1 cellular context compared by ENCODE assay signal in genomic region chr18:49491857-49492693, GRCh38.
TF ChIP-seq lines count a peak whose summit lies in the region.

RPL17 (minus strand) TSS chr18:49492465.

TF ChIP-seq in HepG2, 621 proteins besides CTCF, POLR2A, EP300 and RAD21 (continued from another document and continues in another):
- TF ChIP-seq, protein P1, sequence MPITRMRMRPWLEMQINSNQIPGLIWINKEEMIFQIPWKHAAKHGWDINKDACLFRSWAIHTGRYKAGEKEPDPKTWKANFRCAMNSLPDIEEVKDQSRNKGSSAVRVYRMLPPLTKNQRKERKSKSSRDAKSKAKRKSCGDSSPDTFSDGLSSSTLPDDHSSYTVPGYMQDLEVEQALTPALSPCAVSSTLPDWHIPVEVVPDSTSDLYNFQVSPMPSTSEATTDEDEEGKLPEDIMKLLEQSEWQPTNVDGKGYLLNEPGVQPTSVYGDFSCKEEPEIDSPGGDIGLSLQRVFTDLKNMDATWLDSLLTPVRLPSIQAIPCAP (CRISPR knock-in tag; IDR thresholded peaks at IDR 0.05; ENCODE audit: low read depth), result no peak
- TF ChIP-seq SOX5 (CRISPR knock-in tag; IDR thresholded peaks at IDR 0.05; ENCODE audit: borderline replicate concordance), result peak; percentile 21; the same call in 1 of the 2 replicates
- peak; percentile 72; the same call in 1 of the 2 replicates for TF ChIP-seq HOXA3 (CRISPR knock-in tag; IDR thresholded peaks at IDR 0.05)
- no peak for TF ChIP-seq ZBTB42 (CRISPR knock-in tag; IDR thresholded peaks at IDR 0.05)
- TF ChIP-seq, protein P2, sequence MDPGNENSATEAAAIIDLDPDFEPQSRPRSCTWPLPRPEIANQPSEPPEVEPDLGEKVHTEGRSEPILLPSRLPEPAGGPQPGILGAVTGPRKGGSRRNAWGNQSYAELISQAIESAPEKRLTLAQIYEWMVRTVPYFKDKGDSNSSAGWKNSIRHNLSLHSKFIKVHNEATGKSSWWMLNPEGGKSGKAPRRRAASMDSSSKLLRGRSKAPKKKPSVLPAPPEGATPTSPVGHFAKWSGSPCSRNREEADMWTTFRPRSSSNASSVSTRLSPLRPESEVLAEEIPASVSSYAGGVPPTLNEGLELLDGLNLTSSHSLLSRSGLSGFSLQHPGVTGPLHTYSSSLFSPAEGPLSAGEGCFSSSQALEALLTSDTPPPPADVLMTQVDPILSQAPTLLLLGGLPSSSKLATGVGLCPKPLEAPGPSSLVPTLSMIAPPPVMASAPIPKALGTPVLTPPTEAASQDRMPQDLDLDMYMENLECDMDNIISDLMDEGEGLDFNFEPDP (CRISPR knock-in tag; conservative IDR thresholded peaks at IDR 0.05), result no peak
- TF ChIP-seq ZBTB25 (CRISPR knock-in tag; IDR thresholded peaks at IDR 0.05), result peak; percentile 62; the same call in 1 of the 2 replicates
- TF ChIP-seq MAZ (IDR thresholded peaks at IDR 0.05; ENCODE audit: borderline replicate concordance, low read depth, low read length), result no peak
- peak; percentile 71 for TF ChIP-seq MAZ (CRISPR knock-in tag; IDR thresholded peaks at IDR 0.05; ENCODE audit: low read depth)
- no peak for TF ChIP-seq TMF1 (CRISPR knock-in tag; IDR thresholded peaks at IDR 0.05; ENCODE audit: low read depth)
- peak; percentile 76 for TF ChIP-seq ZNF317 (CRISPR knock-in tag; IDR thresholded peaks at IDR 0.05)
- TF ChIP-seq ZFP36L1 (CRISPR knock-in tag; IDR thresholded peaks at IDR 0.05), result no peak; the same call in 1 of the 2 replicates
- no peak for TF ChIP-seq NFYC (CRISPR knock-in tag; IDR thresholded peaks at IDR 0.05)
- TF ChIP-seq KAT8 (CRISPR knock-in tag; IDR thresholded peaks at IDR 0.05), result peak; percentile 97
- no peak for TF ChIP-seq ZNF550 (CRISPR knock-in tag; IDR thresholded peaks at IDR 0.05; ENCODE audit: borderline replicate concordance)
- no peak for TF ChIP-seq KLF9 (CRISPR knock-in tag; IDR thresholded peaks at IDR 0.05; ENCODE audit: low read depth)
- TF ChIP-seq RBFOX2 (IDR thresholded peaks at IDR 0.05; ENCODE audit: low read depth, low read length), result peak; percentile 97
- peak; percentile 85 for TF ChIP-seq HDAC1 (CRISPR knock-in tag; IDR thresholded peaks at IDR 0.05)
- no peak for TF ChIP-seq ZNF24 (IDR thresholded peaks at IDR 0.05)
- peak; percentile 65; the same call in 1 of the 2 replicates for TF ChIP-seq KLF12 (CRISPR knock-in tag; IDR thresholded peaks at IDR 0.05; ENCODE audit: borderline replicate concordance)
- TF ChIP-seq ZNF292 (CRISPR knock-in tag; IDR thresholded peaks at IDR 0.05; ENCODE audit: borderline replicate concordance, low read depth), result no peak
- TF ChIP-seq ZNF788 (CRISPR knock-in tag; IDR thresholded peaks at IDR 0.05; ENCODE audit: borderline replicate concordance), result peak; percentile 52; the same call in 1 of the 2 replicates
- TF ChIP-seq ATRX (CRISPR knock-in tag; IDR thresholded peaks at IDR 0.05; ENCODE audit: borderline replicate concordance), result no peak
- no peak for TF ChIP-seq ZNF780A (CRISPR knock-in tag; IDR thresholded peaks at IDR 0.05)
- TF ChIP-seq TCF7L2 (IDR thresholded peaks at IDR 0.05; ENCODE audit: low read depth, low read length), result no peak
- TF ChIP-seq SRY (CRISPR knock-in tag; IDR thresholded peaks at IDR 0.05), result peak; percentile 75; the same call in 1 of the 2 replicates
- no peak for TF ChIP-seq ZNF234 (CRISPR knock-in tag; conservative IDR thresholded peaks at IDR 0.05)
- TF ChIP-seq ZSCAN9 (CRISPR knock-in tag; IDR thresholded peaks at IDR 0.05; ENCODE audit: borderline replicate concordance), result peak; percentile 67; the same call in 1 of the 2 replicates
- TF ChIP-seq, protein P3, sequence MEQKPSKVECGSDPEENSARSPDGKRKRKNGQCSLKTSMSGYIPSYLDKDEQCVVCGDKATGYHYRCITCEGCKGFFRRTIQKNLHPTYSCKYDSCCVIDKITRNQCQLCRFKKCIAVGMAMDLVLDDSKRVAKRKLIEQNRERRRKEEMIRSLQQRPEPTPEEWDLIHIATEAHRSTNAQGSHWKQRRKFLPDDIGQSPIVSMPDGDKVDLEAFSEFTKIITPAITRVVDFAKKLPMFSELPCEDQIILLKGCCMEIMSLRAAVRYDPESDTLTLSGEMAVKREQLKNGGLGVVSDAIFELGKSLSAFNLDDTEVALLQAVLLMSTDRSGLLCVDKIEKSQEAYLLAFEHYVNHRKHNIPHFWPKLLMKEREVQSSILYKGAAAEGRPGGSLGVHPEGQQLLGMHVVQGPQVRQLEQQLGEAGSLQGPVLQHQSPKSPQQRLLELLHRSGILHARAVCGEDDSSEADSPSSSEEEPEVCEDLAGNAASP (CRISPR knock-in tag; IDR thresholded peaks at IDR 0.05; ENCODE audit: borderline replicate concordance), result no peak; the same call in 1 of the 2 replicates
- no peak; the same call in 1 of the 2 replicates for TF ChIP-seq SSRP1 (CRISPR knock-in tag; IDR thresholded peaks at IDR 0.05)
- TF ChIP-seq ZNF431 (CRISPR knock-in tag; IDR thresholded peaks at IDR 0.05; ENCODE audit: borderline replicate concordance, low read depth), result no peak
- no peak for TF ChIP-seq ZNF446 (CRISPR knock-in tag; IDR thresholded peaks at IDR 0.05)
- TF ChIP-seq SRSF9 (IDR thresholded peaks at IDR 0.05; ENCODE audit: borderline replicate concordance, insufficient read depth, low read depth, low read length, poor library complexity, severe bottlenecking), result no peak
- TF ChIP-seq HMG20B (CRISPR knock-in tag; conservative IDR thresholded peaks at IDR 0.05), result no peak
- TF ChIP-seq PHB2 (IDR thresholded peaks at IDR 0.05; ENCODE audit: partially characterized antibody), result no peak
- TF ChIP-seq ZNF75D (CRISPR knock-in tag; IDR thresholded peaks at IDR 0.05; ENCODE audit: borderline replicate concordance), result 0 out of 2 replicates have a peak, but pooled peaks have one; percentile 17
- TF ChIP-seq ZBTB49 (CRISPR knock-in tag; IDR thresholded peaks at IDR 0.05; ENCODE audit: borderline replicate concordance), result no peak
- TF ChIP-seq, protein P4, sequence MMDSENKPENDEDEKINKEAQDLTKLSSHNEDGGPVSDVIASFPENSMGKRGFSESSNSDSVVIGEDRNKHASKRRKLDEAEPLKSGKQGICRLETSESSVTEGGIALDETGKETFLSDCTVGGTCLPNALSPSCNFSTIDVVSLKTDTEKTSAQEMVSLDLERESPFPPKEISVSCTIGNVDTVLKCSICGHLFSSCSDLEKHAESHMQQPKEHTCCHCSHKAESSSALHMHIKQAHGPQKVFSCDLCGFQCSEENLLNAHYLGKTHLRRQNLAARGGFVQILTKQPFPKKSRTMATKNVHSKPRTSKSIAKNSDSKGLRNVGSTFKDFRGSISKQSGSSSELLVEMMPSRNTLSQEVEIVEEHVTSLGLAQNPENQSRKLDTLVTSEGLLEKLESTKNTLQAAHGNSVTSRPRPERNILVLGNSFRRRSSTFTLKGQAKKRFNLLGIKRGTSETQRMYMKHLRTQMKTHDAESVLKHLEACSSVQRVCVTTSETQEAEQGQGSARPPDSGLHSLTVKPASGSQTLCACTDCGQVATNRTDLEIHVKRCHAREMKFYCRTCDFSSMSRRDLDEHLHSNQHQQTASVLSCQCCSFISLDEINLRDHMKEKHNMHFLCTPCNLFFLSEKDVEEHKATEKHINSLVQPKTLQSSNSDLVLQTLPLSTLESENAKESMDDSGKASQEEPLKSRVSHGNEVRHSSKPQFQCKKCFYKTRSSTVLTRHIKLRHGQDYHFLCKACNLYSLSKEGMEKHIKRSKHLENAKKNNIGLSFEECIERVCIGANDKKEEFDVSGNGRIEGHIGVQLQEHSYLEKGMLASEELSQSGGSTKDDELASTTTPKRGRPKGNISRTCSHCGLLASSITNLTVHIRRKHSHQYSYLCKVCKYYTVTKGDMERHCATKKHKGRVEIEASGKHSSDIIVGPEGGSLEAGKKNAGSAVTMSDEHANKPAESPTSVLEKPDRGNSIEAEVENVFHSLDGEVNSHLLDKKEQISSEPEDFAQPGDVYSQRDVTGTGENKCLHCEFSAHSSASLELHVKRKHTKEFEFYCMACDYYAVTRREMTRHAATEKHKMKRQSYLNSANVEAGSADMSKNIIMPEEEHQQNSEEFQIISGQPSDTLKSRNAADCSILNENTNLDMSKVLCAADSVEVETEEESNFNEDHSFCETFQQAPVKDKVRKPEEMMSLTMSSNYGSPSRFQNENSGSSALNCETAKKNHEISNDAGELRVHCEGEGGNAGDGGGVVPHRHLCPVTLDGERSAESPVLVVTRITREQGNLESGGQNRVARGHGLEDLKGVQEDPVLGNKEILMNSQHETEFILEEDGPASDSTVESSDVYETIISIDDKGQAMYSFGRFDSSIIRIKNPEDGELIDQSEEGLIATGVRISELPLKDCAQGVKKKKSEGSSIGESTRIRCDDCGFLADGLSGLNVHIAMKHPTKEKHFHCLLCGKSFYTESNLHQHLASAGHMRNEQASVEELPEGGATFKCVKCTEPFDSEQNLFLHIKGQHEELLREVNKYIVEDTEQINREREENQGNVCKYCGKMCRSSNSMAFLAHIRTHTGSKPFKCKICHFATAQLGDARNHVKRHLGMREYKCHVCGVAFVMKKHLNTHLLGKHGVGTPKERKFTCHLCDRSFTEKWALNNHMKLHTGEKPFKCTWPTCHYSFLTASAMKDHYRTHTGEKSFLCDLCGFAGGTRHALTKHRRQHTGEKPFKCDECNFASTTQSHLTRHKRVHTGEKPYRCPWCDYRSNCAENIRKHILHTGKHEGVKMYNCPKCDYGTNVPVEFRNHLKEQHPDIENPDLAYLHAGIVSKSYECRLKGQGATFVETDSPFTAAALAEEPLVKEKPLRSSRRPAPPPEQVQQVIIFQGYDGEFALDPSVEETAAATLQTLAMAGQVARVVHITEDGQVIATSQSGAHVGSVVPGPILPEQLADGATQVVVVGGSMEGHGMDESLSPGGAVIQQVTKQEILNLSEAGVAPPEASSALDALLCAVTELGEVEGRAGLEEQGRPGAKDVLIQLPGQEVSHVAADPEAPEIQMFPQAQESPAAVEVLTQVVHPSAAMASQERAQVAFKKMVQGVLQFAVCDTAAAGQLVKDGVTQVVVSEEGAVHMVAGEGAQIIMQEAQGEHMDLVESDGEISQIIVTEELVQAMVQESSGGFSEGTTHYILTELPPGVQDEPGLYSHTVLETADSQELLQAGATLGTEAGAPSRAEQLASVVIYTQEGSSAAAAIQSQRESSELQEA (CRISPR knock-in tag; IDR thresholded peaks at IDR 0.05; ENCODE audit: not compliant biosample characterization), result peak; percentile 43
- TF ChIP-seq ZNF343 (CRISPR knock-in tag; IDR thresholded peaks at IDR 0.05), result no peak
- TF ChIP-seq ZNF557 (CRISPR knock-in tag; IDR thresholded peaks at IDR 0.05), result 0 out of 2 replicates have a peak, but pooled peaks have one; percentile 74
- 0 out of 2 replicates have a peak, but pooled peaks have one; percentile 21 for TF ChIP-seq CERS6 (CRISPR knock-in tag; IDR thresholded peaks at IDR 0.05)
- TF ChIP-seq ZNF567 (CRISPR knock-in tag; IDR thresholded peaks at IDR 0.05; ENCODE audit: borderline replicate concordance), result no peak
- no peak; the same call in 1 of the 2 replicates for TF ChIP-seq ZNF44 (CRISPR knock-in tag; IDR thresholded peaks at IDR 0.05)
- TF ChIP-seq FOXP4 (CRISPR knock-in tag; IDR thresholded peaks at IDR 0.05), result peak; percentile 39; the same call in 1 of the 2 replicates
- no peak for TF ChIP-seq SOX13 (IDR thresholded peaks at IDR 0.05)
- peak in 1 of 2 experiments; percentile 40; a peak in 1 of 4 replicates for TF ChIP-seq SOX13 (CRISPR knock-in tag; conservative IDR thresholded peaks at IDR 0.05 in 1 of 2, IDR thresholded peaks at IDR 0.05 in 1 of 2)
- TF ChIP-seq ZNF484 (CRISPR knock-in tag; IDR thresholded peaks at IDR 0.05; ENCODE audit: borderline replicate concordance, low read depth), result no peak
- no peak for TF ChIP-seq ARNT (IDR thresholded peaks at IDR 0.05)
